7 cellular contexts compared by ENCODE assay signal in the genomic region with DNA sequence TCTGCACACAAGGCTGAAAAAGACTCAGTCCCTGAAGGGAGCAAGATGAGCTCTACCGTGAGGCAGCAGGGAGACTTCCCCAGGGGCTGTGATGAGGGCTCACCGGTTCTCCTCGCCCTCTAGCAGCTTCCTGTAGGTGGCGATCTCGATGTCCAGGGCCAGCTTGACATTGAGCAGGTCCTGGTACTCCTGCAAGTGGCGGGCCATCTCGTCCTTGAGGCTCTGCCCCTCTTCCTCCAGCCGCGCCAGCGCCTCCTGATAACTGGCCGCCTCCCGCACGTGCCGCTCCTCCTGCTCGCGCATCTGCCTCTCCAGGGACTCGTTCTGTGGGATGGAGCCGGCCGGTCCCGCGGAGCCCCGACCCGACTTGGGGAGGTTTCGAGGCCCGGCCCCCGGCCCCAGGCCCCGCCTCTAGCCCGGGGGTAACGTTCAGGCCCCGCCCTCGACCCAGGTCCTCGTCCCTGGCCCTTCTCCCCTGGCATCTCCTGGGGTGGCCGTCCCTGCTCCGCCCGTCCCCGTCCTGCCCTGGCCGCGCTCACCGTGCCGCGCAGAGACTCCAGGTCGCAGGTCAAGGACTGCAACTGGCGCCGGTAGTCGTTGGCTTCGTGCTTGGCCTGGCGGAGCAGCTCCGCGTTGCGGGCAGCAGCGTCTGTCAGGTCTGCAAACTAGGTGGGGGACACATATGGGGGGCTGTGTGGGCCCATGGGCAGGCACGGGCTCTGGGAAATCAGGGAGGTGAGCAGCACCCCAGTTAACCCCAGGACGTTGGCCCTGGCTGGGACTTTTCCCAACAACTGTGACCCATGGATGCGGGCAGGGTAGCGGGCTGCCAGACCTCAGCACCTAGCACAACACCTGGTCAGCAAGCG. TPM values are rescaled to one million over a fixed set of nuclear protein-coding genes. Genes with fewer than 3 reads are reported as not detected.
DNase-seq lines count a peak whose midpoint lies in the region; ATAC-seq and TF ChIP-seq lines count a peak whose summit lies in the region.

No MANE protein-coding gene starts in this region.

- TF ChIP-seq EP300 in esophagus muscularis mucosa (IDR thresholded peaks at IDR 0.05) (no peak), suprapubic skin (IDR thresholded peaks at IDR 0.05) (no peak)

- H3K27ac Mint-ChIP-seq in naive thymus-derived CD4-positive, alpha-beta T cell = peak overlapping the region in 1 of 9 donors; percentile 65

- POLR2A ChIA-PET in naive thymus-derived CD4-positive, alpha-beta T cell (lab: Charles Lee) = interaction anchor here (0.6 kb wide), 2 partner anchors 47 to 250 kb away, joined by 3 read pairs; partner anchors contain the start of gene HEXIM2

- CTCF ChIA-PET in naive thymus-derived CD4-positive, alpha-beta T cell (lab: Charles Lee) = interaction anchor here (0.6 to 1.4 kb wide), 4 partner anchors 12 to 224 kb away, joined by 3 to 4 read pairs (median 3); partner anchors contain the start of gene ACBD4

- no peak for TF ChIP-seq POLR2A in NB4 (IDR thresholded peaks at IDR 0.05; ENCODE audit: extremely low read depth, insufficient read length)
- TF ChIP-seq POLR2A in esophagus muscularis mucosa (IDR thresholded peaks at IDR 0.05; ENCODE audit: low read depth) = no peak
- TF ChIP-seq POLR2A in suprapubic skin (IDR thresholded peaks at IDR 0.05) = no peak

- H3K4me3 Mint-ChIP-seq in naive thymus-derived CD4-positive, alpha-beta T cell = peak overlapping the region; percentile 17 to 72 (median 58)

- peaks cover 13 to 39% (median 19%) of the 10 kb centered on the region in 5 donors for H3K27me3 Mint-ChIP-seq in naive thymus-derived CD4-positive, alpha-beta T cell

- H3K36me3 ChIP-seq in esophagus muscularis mucosa = no peaks in the 10 kb centered on the region
- H3K36me3 ChIP-seq in naive thymus-derived CD4-positive, alpha-beta T cell (ENCODE audit: control insufficient read depth in 2 of 3, insufficient read depth in 3 of 3, low read length in 3 of 3) = no peaks in the 10 kb centered on the region
- H3K36me3 ChIP-seq in suprapubic skin = no peaks in the 10 kb centered on the region

- peaks cover 0 to 1% (median 0%) of the 10 kb centered on the region in 11 donors for H3K9me3 Mint-ChIP-seq in naive thymus-derived CD4-positive, alpha-beta T cell

- H3K4me1 Mint-ChIP-seq in naive thymus-derived CD4-positive, alpha-beta T cell = peaks cover 6 to 16% (median 10%) of the 10 kb centered on the region in 7 donors

- peaks cover 0 to 23% (median 3%) of the 10 kb centered on the region in 4 donors for H3K27me3 ChIP-seq in esophagus muscularis mucosa
- no peaks in the 10 kb centered on the region for H3K27me3 ChIP-seq in naive thymus-derived CD4-positive, alpha-beta T cell (ENCODE audit: control insufficient read depth in 2 of 2, insufficient read depth in 2 of 2, low read length in 2 of 2)
- peaks cover 23% of the 10 kb centered on the region for H3K27me3 ChIP-seq in suprapubic skin

- peak; percentile 14 for DNase-seq in GF-D8 (lab: John Stamatoyannopoulos, UW)
- DNase-seq in NB4 (ENCODE audit: low read depth) = peak; percentile 73
- DNase-seq in activated CD8-positive, alpha-beta memory T cell treated with anti-CD3 and anti-CD28 coated beads for 4 hours (ENCODE audit: low read depth in 2 of 2) = peak; percentile 18 to 26
- no peak for DNase-seq in esophagus muscularis mucosa (ENCODE audit: extremely low spot score)
- peak in 8 of 9 donors; percentile 22 to 50 (median 37) for DNase-seq in naive thymus-derived CD4-positive, alpha-beta T cell
- no peak for DNase-seq in suprapubic skin (ENCODE audit: low spot score in 2 of 2)
- no peak for DNase-seq in NK-92 treated with Interleukin-12 subunit alpha and Interleukin-12 subunit beta, amount 100 ng/mL, for 24 hours (lab: John Stamatoyannopoulos, UW)

- H3K9me3 ChIP-seq in esophagus muscularis mucosa = no peaks in the 10 kb centered on the region
- no peaks in the 10 kb centered on the region for H3K9me3 ChIP-seq in naive thymus-derived CD4-positive, alpha-beta T cell (ENCODE audit: control insufficient read depth in 2 of 3, low read length in 3 of 3)
- no peaks in the 10 kb centered on the region for H3K9me3 ChIP-seq in suprapubic skin

- ATAC-seq in naive thymus-derived CD4-positive, alpha-beta T cell = peak; percentile 83

- H3K4me1 ChIP-seq in esophagus muscularis mucosa = peaks cover 13 to 19% (median 15%) of the 10 kb centered on the region in 4 donors
- H3K4me1 ChIP-seq in naive thymus-derived CD4-positive, alpha-beta T cell (ENCODE audit: control insufficient read depth in 2 of 2, insufficient read depth in 2 of 2, low read length in 2 of 2) = peaks cover 0 to 5% of the 10 kb centered on the region in 2 donors
- H3K4me1 ChIP-seq in suprapubic skin = peaks cover 12% of the 10 kb centered on the region

- H3K27ac ChIP-seq in esophagus muscularis mucosa (replicated peaks in 1 of 4) (no peak overlapping the region), suprapubic skin (no peak overlapping the region)
- H3K27ac ChIP-seq in naive thymus-derived CD4-positive, alpha-beta T cell (ENCODE audit: low read depth, low read length) = no peak overlapping the region

- intact Hi-C loops in esophagus muscularis mucosa (cut with DNase I) = no loop called here
- intact Hi-C loops in naive thymus-derived CD4-positive, alpha-beta T cell (cut with micrococcal nuclease) = loop anchor here in 1 of 2 donors (1.0 kb wide), 1 partner anchor 111 kb away; no protein-coding TSS in a partner anchor

- H3K4me3 ChIP-seq in NB4 (ENCODE audit: low read depth, low read length) (no peak overlapping the region), esophagus muscularis mucosa (peak overlapping the region; percentile 37 to 43 (median 39)), suprapubic skin (peak overlapping the region; percentile 19)
- peak overlapping the region; percentile 24 for H3K4me3 ChIP-seq in naive thymus-derived CD4-positive, alpha-beta T cell (ENCODE audit: low read length)

- 13% methylated on average over 6 of the region's 56 CpGs for WGBS in esophagus muscularis mucosa
- 21% methylated on average over 32 of the region's 56 CpGs for WGBS in suprapubic skin

- TF ChIP-seq CTCF in NB4 (IDR thresholded peaks at IDR 0.05; ENCODE audit: low read depth, low read length) = peak; percentile 60
- peak; percentile 38 to 53 (median 49) for TF ChIP-seq CTCF in esophagus muscularis mucosa (IDR thresholded peaks at IDR 0.05)
- peak in 1 of 2 donors; percentile 31 for TF ChIP-seq CTCF in suprapubic skin (IDR thresholded peaks at IDR 0.05)

- no peaks in the 10 kb centered on the region for H3K36me3 Mint-ChIP-seq in naive thymus-derived CD4-positive, alpha-beta T cell

RNA-seq across cellular contexts. Expression of gene GFAP, which starts 3.9 kb away (rescaled TPM):
- total RNA-seq in esophagus muscularis mucosa (1 to 10 TPM in 2 of 4 donors, not detected in 2; 1.2 to 2.8 TPM), suprapubic skin (1 to 10 TPM in 1 of 4 donors, under 1 TPM in 1, not detected in 2; 0.72 to 5.9 TPM)
- not detected for total RNA-seq in naive thymus-derived CD4-positive, alpha-beta T cell
- polyA plus RNA-seq in naive thymus-derived CD4-positive, alpha-beta T cell = under 1 TPM in 1 of 2 donors, not detected in 1; 0.16 TPM

RNA-seq across cellular contexts. Expression of gene EFTUD2, which starts 12.1 kb away (rescaled TPM):
- 10 to 100 TPM; 46.0 to 49.7 (median 48.3) TPM for total RNA-seq in esophagus muscularis mucosa
- 100 to 1,000 TPM in 4 of 5 experiments, 10 to 100 TPM in 1; 94.3 to 157 (median 120) TPM for total RNA-seq in naive thymus-derived CD4-positive, alpha-beta T cell
- polyA plus RNA-seq in naive thymus-derived CD4-positive, alpha-beta T cell = 10 to 100 TPM; 53.1 to 68.2 TPM
- total RNA-seq in suprapubic skin = 100 to 1,000 TPM in 2 of 4 donors, 10 to 100 TPM in 2; 46.6 to 114 (median 94.7) TPM

RNA-seq across cellular contexts. Expression of gene KIF18B, which starts 36.2 kb away (rescaled TPM):
- total RNA-seq in esophagus muscularis mucosa (under 1 TPM in 1 of 4 donors, not detected in 3; 0.17 TPM), suprapubic skin (1 to 10 TPM; 2.0 to 4.0 (median 2.8) TPM)
- total RNA-seq in naive thymus-derived CD4-positive, alpha-beta T cell = 10 to 100 TPM in 1 of 5 experiments, under 1 TPM in 1, not detected in 3; 0.17 to 57.2 TPM
- polyA plus RNA-seq in naive thymus-derived CD4-positive, alpha-beta T cell = not detected

RNA-seq across cellular contexts. Expression of gene C1QL1, which starts 56.7 kb away (rescaled TPM):
- total RNA-seq in esophagus muscularis mucosa (10 to 100 TPM in 1 of 4 donors, 1 to 10 TPM in 3; 3.7 to 10.1 (median 6.3) TPM), suprapubic skin (not detected)
- under 1 TPM in 1 of 5 experiments, not detected in 4; 0.29 TPM for total RNA-seq in naive thymus-derived CD4-positive, alpha-beta T cell
- polyA plus RNA-seq in naive thymus-derived CD4-positive, alpha-beta T cell = not detected

Comparison
In these comparisons a context has a peak if more than half of its experiments do, and no peak if none do; other contexts are left out.
1. DNase-seq: peak in GF-D8 (single experiment), NB4 (single experiment), activated CD8-positive, alpha-beta memory T cell treated with anti-CD3 and anti-CD28 coated beads for 4 hours (2 of 2) and naive thymus-derived CD4-positive, alpha-beta T cell (8 of 9); none in esophagus muscularis mucosa (single experiment), suprapubic skin (0 of 2) and NK-92 treated with Interleukin-12 subunit alpha and Interleukin-12 subunit beta, amount 100 ng/mL, for 24 hours (single experiment).